Comparison of ENCODE assay signal across 8 cellular contexts in genomic region chr2:16756831-16757644, GRCh38.
DNase-seq lines count a peak whose midpoint lies in the region; ATAC-seq and TF ChIP-seq lines count a peak whose summit lies in the region.

No MANE protein-coding gene starts in this region.

- H3K9ac ChIP-seq in endodermal cell (ENCODE audit: extremely low read depth, low read length, poor library complexity, severe bottlenecking) (no peak overlapping the region), mesendoderm (ENCODE audit: low read length) (no peak overlapping the region)

- H3K4me2 ChIP-seq in mesendoderm (ENCODE audit: low read length): no peak overlapping the region

- H4K8ac ChIP-seq in mesendoderm (ENCODE audit: low read depth, low read length): no peak overlapping the region

- POLR2A ChIA-PET in CD4-positive, alpha-beta T cell (lab: Charles Lee): no interaction called here
- POLR2A ChIA-PET in activated CD8-positive, alpha-beta T cell treated with anti-CD3 and anti-CD28 coated beads for 36 hours (lab: Charles Lee): no interaction called here

- no peaks in the 10 kb centered on the region for H3K79me2 ChIP-seq in mesendoderm (ENCODE audit: control insufficient read depth, insufficient read depth, low read length)

- no peaks in the 10 kb centered on the region for H3K9me3 ChIP-seq in CD4-positive, alpha-beta T cell (ENCODE audit: control insufficient read depth, low read length)
- H3K9me3 ChIP-seq in endodermal cell (ENCODE audit: control insufficient read depth, low read length): no peaks in the 10 kb centered on the region

- H3K4me1 Mint-ChIP-seq in CD4-positive, alpha-beta T cell (ENCODE audit: low read depth): no peaks in the 10 kb centered on the region
- H3K4me1 Mint-ChIP-seq in activated CD8-positive, alpha-beta T cell treated with anti-CD3 and anti-CD28 coated beads for 36 hours (ENCODE audit: low read depth): no peaks in the 10 kb centered on the region
- H3K4me1 Mint-ChIP-seq in endodermal cell: peaks cover 6% of the 10 kb centered on the region

- H3K4me3 Mint-ChIP-seq in CD4-positive, alpha-beta T cell: no peak overlapping the region
- H3K4me3 Mint-ChIP-seq in activated CD8-positive, alpha-beta T cell treated with anti-CD3 and anti-CD28 coated beads for 36 hours: no peak overlapping the region
- H3K4me3 Mint-ChIP-seq in endodermal cell: no peak overlapping the region

- H3K4ac ChIP-seq in mesendoderm (ENCODE audit: low read depth, low read length): no peak overlapping the region

- no peak overlapping the region for H4K5ac ChIP-seq in mesendoderm (ENCODE audit: low read length)

- intact Hi-C loops in CD4-positive, alpha-beta T cell (cut with DNase I, micrococcal nuclease): loop anchor here (1.0 to 5.0 kb wide), 5 partner anchors 143 to 1120 kb away; partner anchors contain the start of gene MYCN (in 2 of the 2)
- intact Hi-C loops in activated CD8-positive, alpha-beta T cell treated with anti-CD3 and anti-CD28 coated beads for 36 hours (cut with micrococcal nuclease): loop anchor here (2.0 to 5.0 kb wide), 2 partner anchors 138 to 205 kb away; no protein-coding TSS in a partner anchor

- no peak overlapping the region for H2AK5ac ChIP-seq in mesendoderm (ENCODE audit: low read length)

- no peak overlapping the region for H3K27ac Mint-ChIP-seq in CD4-positive, alpha-beta T cell
- H3K27ac Mint-ChIP-seq in activated CD8-positive, alpha-beta T cell treated with anti-CD3 and anti-CD28 coated beads for 36 hours: no peak overlapping the region
- H3K27ac Mint-ChIP-seq in endodermal cell: no peak overlapping the region

- WGBS in endodermal cell (ENCODE audit: insufficient coverage in 1 of 2, insufficient read length in 1 of 2), 2 experiments: 44 to 50% methylated on average over 16 to 21 of the region's 21 CpGs
- whole genome bisulfite sequencing in mesendoderm (ENCODE audit: extremely low coverage, insufficient coverage, low lambda C conversion rate): no CpG with 5 or more reads among the region's 21 CpGs

- H3K23ac ChIP-seq in mesendoderm (ENCODE audit: low read length): no peak overlapping the region

- no peaks in the 10 kb centered on the region for H3K36me3 Mint-ChIP-seq in CD4-positive, alpha-beta T cell (ENCODE audit: low read depth)
- H3K36me3 Mint-ChIP-seq in activated CD8-positive, alpha-beta T cell treated with anti-CD3 and anti-CD28 coated beads for 36 hours (ENCODE audit: low read depth): no peaks in the 10 kb centered on the region
- H3K36me3 Mint-ChIP-seq in endodermal cell (ENCODE audit: low read depth): no peaks in the 10 kb centered on the region

- H3K79me1 ChIP-seq in mesendoderm (ENCODE audit: low read length): no peaks in the 10 kb centered on the region

- no peak overlapping the region for H3K56ac ChIP-seq in mesendoderm (ENCODE audit: low read length)

- no peak overlapping the region for H2BK120ac ChIP-seq in mesendoderm (ENCODE audit: low read depth, low read length)

- H3K27ac ChIP-seq in CD4-positive, alpha-beta T cell (ENCODE audit: low read depth, low read length): no peak overlapping the region
- no peak overlapping the region for H3K27ac ChIP-seq in endodermal cell (ENCODE audit: low read depth, low read length)
- H3K27ac ChIP-seq in mesendoderm (ENCODE audit: low read depth, low read length): no peak overlapping the region

- no peak overlapping the region for H2BK15ac ChIP-seq in mesendoderm (replicated peaks; ENCODE audit: low read depth)

- H3K36me3 ChIP-seq in endodermal cell (ENCODE audit: control insufficient read depth, insufficient read depth, low read length) (no peaks in the 10 kb centered on the region), mesendoderm (ENCODE audit: control insufficient read depth, insufficient read depth, low read length) (no peaks in the 10 kb centered on the region)

- no peaks in the 10 kb centered on the region for H3K27me3 ChIP-seq in CD4-positive, alpha-beta T cell (ENCODE audit: control insufficient read depth, insufficient read depth, low read length)
- H3K27me3 ChIP-seq in endodermal cell (ENCODE audit: control insufficient read depth, insufficient read depth, low read length, poor library complexity, severe bottlenecking) (no peaks in the 10 kb centered on the region), mesendoderm (ENCODE audit: insufficient read depth, low read length, poor library complexity) (no peaks in the 10 kb centered on the region)

- no peaks in the 10 kb centered on the region for H3K4me1 ChIP-seq in endodermal cell (ENCODE audit: control insufficient read depth, insufficient read depth, low read length)
- H3K4me1 ChIP-seq in mesendoderm (ENCODE audit: control insufficient read depth, low read depth, low read length): no peaks in the 10 kb centered on the region

- no peak overlapping the region for H2BK5ac ChIP-seq in mesendoderm (ENCODE audit: low read length)

- no peaks in the 10 kb centered on the region for H3K9me3 Mint-ChIP-seq in CD4-positive, alpha-beta T cell
- no peaks in the 10 kb centered on the region for H3K9me3 Mint-ChIP-seq in activated CD8-positive, alpha-beta T cell treated with anti-CD3 and anti-CD28 coated beads for 36 hours
- H3K9me3 Mint-ChIP-seq in endodermal cell: no peaks in the 10 kb centered on the region

- ATAC-seq in CD4-positive, alpha-beta T cell (ENCODE audit: poor library complexity): peak; percentile 67
- ATAC-seq in GM19328 (IDR thresholded peaks at IDR 0.05; ENCODE audit: unreplicated experiment) (peak; percentile 95), HG03442 (IDR thresholded peaks at IDR 0.05; ENCODE audit: unreplicated experiment) (peak; percentile 96)
- ATAC-seq in activated CD8-positive, alpha-beta T cell treated with anti-CD3 and anti-CD28 coated beads for 36 hours: peak; percentile 85

- no peak overlapping the region for H3K18ac ChIP-seq in mesendoderm (ENCODE audit: low read length)

- CTCF ChIA-PET in CD4-positive, alpha-beta T cell (lab: Charles Lee): interaction anchor here (0.7 to 1.2 kb wide), 3 partner anchors 143 to 1120 kb away, joined by 3 to 5 read pairs (median 3); no protein-coding TSS in a partner anchor
- CTCF ChIA-PET in activated CD8-positive, alpha-beta T cell treated with anti-CD3 and anti-CD28 coated beads for 36 hours (lab: Charles Lee): interaction anchor here (0.7 to 4.8 kb wide), 23 partner anchors 9 to 817 kb away, joined by 3 to 41 read pairs (median 5); no protein-coding TSS in a partner anchor

- no peak overlapping the region for H3K4me3 ChIP-seq in endodermal cell (ENCODE audit: low read length)
- no peak overlapping the region for H3K4me3 ChIP-seq in mesendoderm (ENCODE audit: low read length)

- TF ChIP-seq CTCF in CD4-positive, alpha-beta T cell (IDR thresholded peaks at IDR 0.05): peak; percentile 75
- TF ChIP-seq CTCF in activated CD8-positive, alpha-beta T cell treated with anti-CD3 and anti-CD28 coated beads for 36 hours (IDR thresholded peaks at IDR 0.05): peak; percentile 88
- TF ChIP-seq CTCF in endodermal cell (conservative IDR thresholded peaks at IDR 0.05): peak; percentile 97

- peaks cover 5% of the 10 kb centered on the region for H3K27me3 Mint-ChIP-seq in CD4-positive, alpha-beta T cell
- H3K27me3 Mint-ChIP-seq in activated CD8-positive, alpha-beta T cell treated with anti-CD3 and anti-CD28 coated beads for 36 hours: no peaks in the 10 kb centered on the region
- H3K27me3 Mint-ChIP-seq in endodermal cell (ENCODE audit: insufficient read depth): peaks cover 2% of the 10 kb centered on the region

- peak; percentile 18 to 64 (median 42) for DNase-seq in CD4-positive, alpha-beta T cell
- peak; percentile 48 for DNase-seq in NCI-H774 (lab: John Stamatoyannopoulos, UW)
- DNase-seq in activated CD8-positive, alpha-beta T cell treated with anti-CD3 and anti-CD28 coated beads for 36 hours: peak; percentile 71
- DNase-seq in endodermal cell: peak; percentile 87
- peak; percentile 81 for DNase-seq in mesendoderm
- peak; percentile 43 to 54 for DNase-seq in stimulated activated CD8-positive, alpha-beta memory T cell treated with anti-CD3 and anti-CD28 coated beads, Interleukin-2, amount 100 ng/mL, for 48 hours (ENCODE audit: low read depth in 2 of 2)
